15 cellular contexts compared by ENCODE assay signal in the genomic region with DNA sequence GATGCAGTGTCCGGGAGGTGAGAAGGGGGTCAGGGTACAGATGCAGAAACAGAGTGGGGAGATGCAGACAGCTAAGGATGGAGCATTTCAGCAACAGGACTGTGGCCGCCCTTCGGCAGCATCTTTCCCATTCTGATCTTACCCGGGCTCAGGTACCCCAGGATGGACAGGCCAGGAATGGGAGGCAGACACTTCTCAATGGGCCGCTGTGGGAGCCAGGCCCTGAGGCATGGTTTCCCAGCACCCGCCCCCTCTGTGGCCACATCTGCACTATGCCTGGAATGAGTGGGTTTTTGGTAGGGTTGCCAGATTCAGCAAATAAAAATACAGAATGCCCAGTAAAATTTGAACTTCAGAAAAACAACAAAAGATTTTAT.
A peak's percentile ranks its signal among the peaks of the same experiment; 100 is the strongest.
DNase-seq lines count a peak whose midpoint lies in the region; ATAC-seq, FAIRE-seq and TF ChIP-seq lines count a peak whose summit lies in the region.
"Had no signal": no experiment of that assay in that cellular context is flagged by ENCODE, and none has a peak within 500 bp of the region (broad histone marks: within the 10 kb centered on the region; RNA-seq: fewer than 3 reads in every experiment).

No MANE protein-coding gene starts in this region.

- H3K4me2 ChIP-seq in H1 (ENCODE audit: insufficient read depth in 1 of 2, low read depth in 2 of 2, low read length in 2 of 2): no peak overlapping the region

- H2AFZ ChIP-seq in H1 (ENCODE audit: low read length): no peak overlapping the region

- no peaks in the 10 kb centered on the region for H3K9me3 Mint-ChIP-seq in type B pancreatic cell

- H3K56ac ChIP-seq in H1 (replicated peaks; ENCODE audit: insufficient read length, low read depth, low read length): no peak overlapping the region

- no peak for FAIRE-seq in H1 (lab: Jason Lieb, UNC)
- FAIRE-seq: GM19239 had no signal

- H3K14ac ChIP-seq in H1 (ENCODE audit: insufficient read length): no peak overlapping the region

- H4K91ac ChIP-seq in H1 (replicated peaks; ENCODE audit: insufficient read length, low read length): no peak overlapping the region

- H3K18ac ChIP-seq in H1 (ENCODE audit: extremely low read depth, low read length): no peak overlapping the region

- no peak overlapping the region for H3K4me3 Mint-ChIP-seq in type B pancreatic cell

- no peak overlapping the region for H3K27ac Mint-ChIP-seq in type B pancreatic cell

- no peak overlapping the region for H2BK20ac ChIP-seq in H1 (ENCODE audit: low read length)

- no peak overlapping the region for H2BK5ac ChIP-seq in H1 (ENCODE audit: low read depth, low read length)

- no peak overlapping the region for H2BK12ac ChIP-seq in H1 (ENCODE audit: low read depth, low read length)

- no peak overlapping the region for H2BK15ac ChIP-seq in H1 (ENCODE audit: low read length)

- no peaks in the 10 kb centered on the region for H4K20me1 ChIP-seq in H1 (replicated peaks in 1 of 2; ENCODE audit: control insufficient read depth in 1 of 2, insufficient read depth in 2 of 2, low read length in 2 of 2)

- no peak for ATAC-seq in GM19463 (IDR thresholded peaks at IDR 0.05; ENCODE audit: unreplicated experiment)

- no peak overlapping the region for H3K27ac ChIP-seq in H1 (ENCODE audit: low read depth, low read length)

- no peak overlapping the region for H3K4ac ChIP-seq in H1 (replicated peaks; ENCODE audit: insufficient read length, low read depth, low read length)

- no peaks in the 10 kb centered on the region for H3K79me2 ChIP-seq in H1 (ENCODE audit: control insufficient read depth in 1 of 2, insufficient read depth in 2 of 2, low read length in 2 of 2)

- TF ChIP-seq EP300 in H1 (IDR thresholded peaks at IDR 0.05; ENCODE audit: borderline replicate concordance in 1 of 2, low read depth in 2 of 2, low read length in 2 of 2): no peak

- no peak for TF ChIP-seq CTCF in H1 (IDR thresholded peaks at IDR 0.05; ENCODE audit: control extremely low read depth in 1 of 3, insufficient read depth in 1 of 3, low read depth in 1 of 3, low read length in 3 of 3)
- TF ChIP-seq CTCF in type B pancreatic cell (conservative IDR thresholded peaks at IDR 0.05): no peak

- no peak overlapping the region for H2BK120ac ChIP-seq in H1 (replicated peaks; ENCODE audit: low read depth, low read length)

- no peaks in the 10 kb centered on the region for H3K27me3 ChIP-seq in H1 (replicated peaks in 1 of 4; ENCODE audit: control insufficient read depth in 3 of 4, extremely low read depth in 1 of 4, insufficient read depth in 3 of 4, low read length in 3 of 4)

- H4K8ac ChIP-seq in H1 (ENCODE audit: extremely low read depth, insufficient read depth, low read length): peak overlapping the region; percentile 35

- no peaks in the 10 kb centered on the region for H3K79me1 ChIP-seq in H1 (ENCODE audit: low read depth, low read length)

- H3K9me3 ChIP-seq in H1 (ENCODE audit: insufficient read depth in 2 of 2, low read depth in 1 of 2, low read length in 1 of 2): no peaks in the 10 kb centered on the region; a peak in 1 of 4 replicates

- CTCF ChIA-PET in H1 (lab: Charles Lee; ENCODE audit: partially characterized antibody): interaction anchor here (0.9 to 1.2 kb wide), 2 partner anchors 9 to 15 kb away, joined by 3 to 5 read pairs; no protein-coding TSS in a partner anchor

- peaks cover 5% of the 10 kb centered on the region for H3K27me3 Mint-ChIP-seq in type B pancreatic cell

- POLR2A ChIA-PET in H1 (lab: Charles Lee; ENCODE audit: partially characterized antibody): no interaction called here

- peak; percentile 49 for DNase-seq in EL
- DNase-seq in NCI-H226: peak; percentile 3
- no peak for DNase-seq in H1 (ENCODE audit: low read depth in 1 of 2, low spot score in 2 of 2)
- DNase-seq in type B pancreatic cell (ENCODE audit: extremely low spot score, unreplicated experiment): peak; percentile 52
- DNase-seq in medulla oblongata (ENCODE audit: extremely low spot score): no peak
- no peak for DNase-seq in NCI-H2227 treated with DMSO at 0.1 percent for 48 hours (lab: John Stamatoyannopoulos, UW)
- DNase-seq: C1 segment of cervical spinal cord; DMS153; NCI-H1048; NCI-H2107; NCI-H69; NK-92 treated with Interleukin-12 subunit alpha and Interleukin-12 subunit beta, amount 100 ng/mL, for 24 hours; SIG-M5 had no signal

- no peaks in the 10 kb centered on the region for H3K23me2 ChIP-seq in H1 (ENCODE audit: low read depth, low read length)

- H4K5ac ChIP-seq in H1 (ENCODE audit: insufficient read length, low read depth, low read length): no peak overlapping the region

- TF ChIP-seq RAD21 in H1 (IDR thresholded peaks at IDR 0.05 in 1 of 2, conservative IDR thresholded peaks at IDR 0.05 in 1 of 2; ENCODE audit: low read depth in 2 of 2, low read length in 2 of 2): no peak

- no peaks in the 10 kb centered on the region for H3K36me3 Mint-ChIP-seq in type B pancreatic cell

- no peak overlapping the region for H2AK5ac ChIP-seq in H1 (ENCODE audit: low read depth, low read length)

- peaks cover 4% of the 10 kb centered on the region for H3K4me1 Mint-ChIP-seq in type B pancreatic cell (ENCODE audit: unreplicated experiment)

- H3K36me3 ChIP-seq in H1 (ENCODE audit: control insufficient read depth in 2 of 4, insufficient read depth in 4 of 4, low read length in 3 of 4): no peaks in the 10 kb centered on the region

- H3K9ac ChIP-seq in H1 (replicated peaks in 1 of 4; ENCODE audit: extremely low read depth in 1 of 4, low read depth in 3 of 4, low read length in 3 of 4): no peak overlapping the region

- H3K4me3 ChIP-seq in H1 (ENCODE audit: extremely low read depth in 1 of 4, insufficient read depth in 2 of 4, low read depth in 3 of 4, low read length in 4 of 4): no peak overlapping the region

- TF ChIP-seq POLR2A in H1 (IDR thresholded peaks at IDR 0.05; ENCODE audit: control extremely low read depth in 1 of 2, low read depth in 2 of 2, low read length in 2 of 2): no peak

- WGBS in H1 (ENCODE audit: extremely low coverage in 1 of 2, insufficient coverage in 1 of 2, insufficient read length in 1 of 2, insufficient replicate concordance in 2 of 2, low coverage in 1 of 2, low lambda C conversion rate in 2 of 2, missing lambda C conversion rate in 1 of 2), 2 experiments: 95% methylated on average over 5 of the region's 6 CpGs; no CpG with 5 or more reads in 1 of the 2 experiments

- H3K4me1 ChIP-seq in H1 (replicated peaks in 1 of 4; ENCODE audit: control insufficient read depth in 3 of 4, insufficient read depth in 4 of 4, low read length in 3 of 4): no peaks in the 10 kb centered on the region; a peak in 1 of 7 replicates

- H3K23ac ChIP-seq in H1 (ENCODE audit: insufficient read length): no peak overlapping the region

TF ChIP-seq in H1, 55 proteins besides CTCF, POLR2A, EP300 and RAD21:
- TF ChIP-seq EZH2 (IDR thresholded peaks at IDR 0.05; ENCODE audit: low read depth, low read length, severe bottlenecking) (no peak), HDAC2 (IDR thresholded peaks at IDR 0.05; ENCODE audit: borderline replicate concordance in 1 of 2, low read depth in 2 of 2, low read length in 2 of 2) (no peak), MAFK (IDR thresholded peaks at IDR 0.05; ENCODE audit: low read depth, low read length) (no peak), SIRT6 (IDR thresholded peaks at IDR 0.05; ENCODE audit: low read length) (no peak), TAF1 (IDR thresholded peaks at IDR 0.05; ENCODE audit: low read depth, low read length) (no peak), SRF (IDR thresholded peaks at IDR 0.05; ENCODE audit: low read depth, low read length) (no peak), SUZ12 (IDR thresholded peaks at IDR 0.05; ENCODE audit: low read length) (no peak), BACH1 (IDR thresholded peaks at IDR 0.05; ENCODE audit: low read length) (no peak), NRF1 (IDR thresholded peaks at IDR 0.05; ENCODE audit: low read depth, low read length) (no peak), CTBP2 (IDR thresholded peaks at IDR 0.05; ENCODE audit: borderline replicate concordance, insufficient read depth, insufficient read length, low read length) (no peak), ASH2L (IDR thresholded peaks at IDR 0.05; ENCODE audit: low read length) (no peak), POLR2AphosphoS5 (IDR thresholded peaks at IDR 0.05; ENCODE audit: low read depth, low read length) (no peak), SAP30 (IDR thresholded peaks at IDR 0.05; ENCODE audit: insufficient read depth, insufficient replicate concordance, low read length) (no peak), PHF8 (conservative IDR thresholded peaks at IDR 0.05; ENCODE audit: low read depth, low read length) (no peak), RNF2 (IDR thresholded peaks at IDR 0.05; ENCODE audit: borderline replicate concordance, low read depth, low read length, missing control alignments, poor library complexity, severe bottlenecking) (no peak), SP2 (IDR thresholded peaks at IDR 0.05; ENCODE audit: low read length) (no peak)
- TF ChIP-seq, protein P1, sequence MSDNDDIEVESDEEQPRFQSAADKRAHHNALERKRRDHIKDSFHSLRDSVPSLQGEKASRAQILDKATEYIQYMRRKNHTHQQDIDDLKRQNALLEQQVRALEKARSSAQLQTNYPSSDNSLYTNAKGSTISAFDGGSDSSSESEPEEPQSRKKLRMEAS (IDR thresholded peaks at IDR 0.05): no peak
- TF ChIP-seq, protein P2, sequence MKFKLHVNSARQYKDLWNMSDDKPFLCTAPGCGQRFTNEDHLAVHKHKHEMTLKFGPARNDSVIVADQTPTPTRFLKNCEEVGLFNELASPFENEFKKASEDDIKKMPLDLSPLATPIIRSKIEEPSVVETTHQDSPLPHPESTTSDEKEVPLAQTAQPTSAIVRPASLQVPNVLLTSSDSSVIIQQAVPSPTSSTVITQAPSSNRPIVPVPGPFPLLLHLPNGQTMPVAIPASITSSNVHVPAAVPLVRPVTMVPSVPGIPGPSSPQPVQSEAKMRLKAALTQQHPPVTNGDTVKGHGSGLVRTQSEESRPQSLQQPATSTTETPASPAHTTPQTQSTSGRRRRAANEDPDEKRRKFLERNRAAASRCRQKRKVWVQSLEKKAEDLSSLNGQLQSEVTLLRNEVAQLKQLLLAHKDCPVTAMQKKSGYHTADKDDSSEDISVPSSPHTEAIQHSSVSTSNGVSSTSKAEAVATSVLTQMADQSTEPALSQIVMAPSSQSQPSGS (IDR thresholded peaks at IDR 0.05; ENCODE audit: low read length): no peak

Comparison
In these comparisons a context has a peak if more than half of its experiments do, and no peak if none do; other contexts are left out.
1. DNase-seq: peak in EL (single experiment), NCI-H226 (single experiment) and type B pancreatic cell (single experiment); none in H1 (0 of 2), medulla oblongata (single experiment) and NCI-H2227 treated with DMSO at 0.1 percent for 48 hours (single experiment).